8 cellular contexts compared by ENCODE assay signal in genomic region chr1:154386643-154387352, GRCh38.
DNase-seq lines count a peak whose midpoint lies in the region; ATAC-seq and TF ChIP-seq lines count a peak whose summit lies in the region.

No MANE protein-coding gene starts in this region.

- DNase-seq in NOMO-1 treated with dmso at 0.1 percent for 144 hours (lab: John Stamatoyannopoulos, UW; ENCODE audit: unreplicated experiment): peak; percentile 22
- peak; percentile 61 for DNase-seq in activated effector memory CD4-positive, alpha-beta T cell treated with Interleukin-2 at 50 U/mL for 16 hours
- peak; percentile 57 to 77 (median 67) for DNase-seq in stimulated activated CD4-positive, alpha-beta T cell treated with anti-CD3 and anti-CD28 coated beads, Interleukin-1b, Interleukin-23, amount 100 ng/mL, for 24 hours (ENCODE audit: low read depth in 4 of 4, low spot score in 1 of 4)
- no peak for DNase-seq in SKM-1 treated with dmso at 0.1 percent for 144 hours (lab: John Stamatoyannopoulos, UW; ENCODE audit: unreplicated experiment)
- no peak for DNase-seq in NAMALWA (ENCODE audit: low spot score)
- no peak for DNase-seq in iPS-NIHi11 (ENCODE audit: low spot score)

- TF ChIP-seq POLR2A in GM18951 (IDR thresholded peaks at IDR 0.05; ENCODE audit: extremely low read depth, insufficient read depth, insufficient read length): peak; percentile 36

- in situ Hi-C loops in GM18951 (cut with MboI; ENCODE audit: low sequenced_read_pairs, unreplicated experiment): no loop called here

- no peak for ATAC-seq in HG02981 (IDR thresholded peaks at IDR 0.05; ENCODE audit: unreplicated experiment)

Comparison
In these comparisons a context has a peak if more than half of its experiments do, and no peak if none do; other contexts are left out.
1. DNase-seq: peak in NOMO-1 treated with dmso at 0.1 percent for 144 hours (single experiment), activated effector memory CD4-positive, alpha-beta T cell treated with Interleukin-2 at 50 U/mL for 16 hours (single experiment) and stimulated activated CD4-positive, alpha-beta T cell treated with anti-CD3 and anti-CD28 coated beads, Interleukin-1b, Interleukin-23, amount 100 ng/mL, for 24 hours (4 of 4); none in SKM-1 treated with dmso at 0.1 percent for 144 hours (single experiment), NAMALWA (single experiment) and iPS-NIHi11 (single experiment).